1 cellular context compared by ENCODE assay signal in genomic region chr2:200171761-200172482, GRCh38.
TF ChIP-seq lines count a peak whose summit lies in the region.

No MANE protein-coding gene starts in this region.

TF ChIP-seq in SK-N-SH treated with all-trans-retinoic acid at 6 μM for 48 hours, 23 proteins besides CTCF, POLR2A, EP300 and RAD21 (continued from another document):
- TF ChIP-seq PATZ1 (CRISPR knock-in tag; IDR thresholded peaks at IDR 0.05; ENCODE audit: borderline replicate concordance) (no peak), ARNTL (CRISPR knock-in tag; IDR thresholded peaks at IDR 0.05; ENCODE audit: borderline replicate concordance, low read depth) (no peak), GLIS3 (CRISPR knock-in tag; IDR thresholded peaks at IDR 0.05) (no peak), ISL1 (CRISPR knock-in tag; IDR thresholded peaks at IDR 0.05) (no peak)
